Comparison of ENCODE assay signal across 29 cellular contexts in the genomic region with DNA sequence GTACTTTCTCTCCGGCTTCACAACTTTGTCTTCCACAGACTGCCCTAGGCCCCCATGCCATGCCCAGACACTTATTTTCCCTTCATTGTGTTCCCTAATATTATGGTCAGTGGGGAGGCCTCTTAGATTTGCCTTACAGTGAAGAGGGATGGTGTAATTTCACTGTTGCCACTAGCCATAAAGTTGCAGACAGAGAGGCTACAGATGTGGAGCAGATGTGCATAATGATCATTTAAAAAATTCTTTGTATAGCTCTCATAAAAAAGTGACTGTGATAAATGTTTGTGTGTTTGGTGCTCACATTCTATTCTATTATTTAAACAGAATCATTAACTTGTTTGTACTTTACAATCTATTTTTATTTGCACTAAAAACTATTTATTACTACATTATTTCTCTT.
"Had no signal": no experiment of that assay in that cellular context is flagged by ENCODE, and none has a peak within 500 bp of the region (broad histone marks: within the 10 kb centered on the region; RNA-seq: fewer than 3 reads in every experiment).

No MANE protein-coding gene starts in this region.

- H3K36me3 ChIP-seq: ascending aorta, cardiac muscle cell, heart left ventricle, neutrophil, ovary, thoracic aorta, upper lobe of left lung had no signal

- H3K27ac ChIP-seq: cardiac muscle cell, foreskin keratinocyte, heart left ventricle, neutrophil, ovary, skin epidermis, upper lobe of left lung had no signal

- H3K36me3 Mint-ChIP-seq: activated CD4-positive, alpha-beta memory T cell treated with anti-CD3 and anti-CD28 coated beads for 36 hours; activated naive CD8-positive, alpha-beta T cell treated with anti-CD3 and anti-CD28 coated beads for 36 hours; brain; memory B cell had no signal

- H3K9me3 ChIP-seq: ascending aorta, heart left ventricle, neutrophil, ovary, thoracic aorta, upper lobe of left lung had no signal

- H3K27me3 ChIP-seq: ascending aorta, cardiac muscle cell, foreskin keratinocyte, heart left ventricle, neutrophil, ovary, upper lobe of left lung had no signal

- H3K27me3 Mint-ChIP-seq: progenitor cell of endocrine pancreas had no signal

- DNase-seq: activated CD4-positive, alpha-beta memory T cell treated with anti-CD3 and anti-CD28 coated beads for 36 hours; activated CD4-positive, alpha-beta T cell treated with anti-CD3 and anti-CD28 coated beads, Interleukin-2, amount 10 ng/mL, durations not matched to agents 24 days and 14 days; activated CD8-positive, alpha-beta memory T cell treated with anti-CD3 and anti-CD28 coated beads, Interleukin-2, amount 50 U/mL, for 4 hours; activated effector memory CD4-positive, alpha-beta T cell treated with anti-CD3 and anti-CD28 coated beads, Interleukin-2, amount 50 U/mL, for 16 hours; activated naive CD4-positive, alpha-beta T cell treated with anti-CD3 and anti-CD28 coated beads for 36 hours; activated naive CD8-positive, alpha-beta T cell treated with anti-CD3 and anti-CD28 coated beads for 36 hours; activated T-cell treated with anti-CD3 and anti-CD28 coated beads, Interleukin-2, amount 50 U/mL, for 1 hour; cerebellar nuclear complex; cortex of kidney; foreskin keratinocyte; heart left ventricle; nephron progenitor cell; ovary; stimulated activated CD4-positive, alpha-beta T cell treated with anti-CD3 and anti-CD28 coated beads, Interleukin-12 subunit alpha, Interleukin-12 subunit beta, amount 100 ng/mL, for 4 hours; stimulated activated CD4-positive, alpha-beta T cell treated with anti-CD3 and anti-CD28 coated beads, Interleukin-4, amount 100 ng/mL, for 1 hour; T-helper 2 cell; upper lobe of left lung had no signal

- H3K4me1 Mint-ChIP-seq: activated CD4-positive, alpha-beta T cell treated with anti-CD3 and anti-CD28 coated beads, Interleukin-2, amount 10 ng/mL, durations not matched to agents 24 days and 14 days; memory B cell had no signal

- ATAC-seq: esophagus mucosa, foreskin keratinocyte, heart left ventricle, sciatic nerve had no signal

- H3K4me3 ChIP-seq: ascending aorta, cardiac muscle cell, heart left ventricle, ovary, skin epidermis, thoracic aorta, upper lobe of left lung had no signal

- H3K4me3 Mint-ChIP-seq: activated CD4-positive, alpha-beta memory T cell treated with anti-CD3 and anti-CD28 coated beads for 36 hours; activated CD4-positive, alpha-beta T cell treated with anti-CD3 and anti-CD28 coated beads, Interleukin-2, amount 10 ng/mL, durations not matched to agents 24 days and 14 days; activated naive CD4-positive, alpha-beta T cell treated with anti-CD3 and anti-CD28 coated beads for 36 hours; activated naive CD8-positive, alpha-beta T cell treated with anti-CD3 and anti-CD28 coated beads for 36 hours; activated T-helper 1 cell treated with anti-CD3 and anti-CD28 coated beads, Interleukin-12 subunit alpha, Interleukin-12 subunit beta, Interleukin-2, Interleukin-4 antibody, amounts not matched to agents 30 ng/mL and 10 ng/mL and 1 ng/mL, durations not matched to agents 14 hours and 24 hours and 36 hours; brain; memory B cell; nephron progenitor cell; stimulated activated naive CD8-positive, alpha-beta T cell treated with anti-CD3 and anti-CD28 coated beads, Interleukin-15, Interleukin-2, amounts not matched to agents 100 ng/mL and 50 ng/mL, for 24 hours had no signal

- H3K9me3 Mint-ChIP-seq: activated CD4-positive, alpha-beta memory T cell treated with anti-CD3 and anti-CD28 coated beads for 36 hours; activated CD4-positive, alpha-beta T cell treated with anti-CD3 and anti-CD28 coated beads, Interleukin-2, amount 10 ng/mL, durations not matched to agents 24 days and 14 days; activated naive CD4-positive, alpha-beta T cell treated with anti-CD3 and anti-CD28 coated beads for 36 hours; activated naive CD8-positive, alpha-beta T cell treated with anti-CD3 and anti-CD28 coated beads for 36 hours; activated T-helper 1 cell treated with anti-CD3 and anti-CD28 coated beads, Interleukin-12 subunit alpha, Interleukin-12 subunit beta, Interleukin-2, Interleukin-4 antibody, amounts not matched to agents 30 ng/mL and 10 ng/mL and 1 ng/mL, durations not matched to agents 14 hours and 24 hours and 36 hours; stimulated activated naive CD8-positive, alpha-beta T cell treated with anti-CD3 and anti-CD28 coated beads, Interleukin-15, Interleukin-2, amounts not matched to agents 100 ng/mL and 50 ng/mL, for 24 hours had no signal

- H3K27ac Mint-ChIP-seq: activated CD4-positive, alpha-beta memory T cell treated with anti-CD3 and anti-CD28 coated beads for 36 hours; activated CD4-positive, alpha-beta T cell treated with anti-CD3 and anti-CD28 coated beads, Interleukin-2, amount 10 ng/mL, durations not matched to agents 24 days and 14 days; activated naive CD4-positive, alpha-beta T cell treated with anti-CD3 and anti-CD28 coated beads for 36 hours; activated naive CD8-positive, alpha-beta T cell treated with anti-CD3 and anti-CD28 coated beads for 36 hours; activated T-helper 1 cell treated with anti-CD3 and anti-CD28 coated beads, Interleukin-12 subunit alpha, Interleukin-12 subunit beta, Interleukin-2, Interleukin-4 antibody, amounts not matched to agents 30 ng/mL and 10 ng/mL and 1 ng/mL, durations not matched to agents 14 hours and 24 hours and 36 hours; brain; memory B cell; nephron progenitor cell; stimulated activated naive CD8-positive, alpha-beta T cell treated with anti-CD3 and anti-CD28 coated beads, Interleukin-15, Interleukin-2, amounts not matched to agents 100 ng/mL and 50 ng/mL, for 24 hours had no signal
